In genomic region chr4:6788123-6788522, GRCh38 we compare ENCODE assay signal across 19 cellular contexts. TPM values are rescaled to one million over a fixed set of nuclear protein-coding genes. Genes with fewer than 3 reads are reported as not detected.
DNase-seq lines count a peak whose midpoint lies in the region; ATAC-seq and TF ChIP-seq lines count a peak whose summit lies in the region.
"Had no signal": no experiment of that assay in that cellular context is flagged by ENCODE, and none has a peak within 500 bp of the region (broad histone marks: within the 10 kb centered on the region; RNA-seq: fewer than 3 reads in every experiment).

No MANE protein-coding gene starts in this region.

- peaks cover 9% of the 10 kb centered on the region for H3K9me3 Mint-ChIP-seq in activated T-cell treated with anti-CD3 and anti-CD28 coated beads, Interleukin-2, amount 50 U/mL, for 4 hours
- no peaks in the 10 kb centered on the region for H3K9me3 Mint-ChIP-seq in chondrocyte (ENCODE audit: low read depth)
- H3K9me3 Mint-ChIP-seq in T-helper 2 cell treated with Interferon-gamma antibody and Interleukin-4, amounts not matched to agents 5 μg/mL and 100 μg/mL, for 36 hours, result peaks cover 6% of the 10 kb centered on the region

- intact Hi-C loops in spleen (cut with DNase I; ENCODE audit: low total_unique reads), result loop anchor here (10.0 kb wide), 1 partner anchor 87 kb away; no protein-coding TSS in a partner anchor

- no peak for TF ChIP-seq POLR2A in spleen (IDR thresholded peaks at IDR 0.05)

- H3K27ac ChIP-seq in spleen, result peak overlapping the region in 7 of 8 donors; percentile 50 to 80 (median 74)
- H3K27ac ChIP-seq: esophagus squamous epithelium, SK-N-MC, uterus, WERI-Rb-1 had no signal

- no peaks in the 10 kb centered on the region for H3K9me3 ChIP-seq in spleen
- H3K9me3 ChIP-seq: esophagus squamous epithelium, uterus had no signal

- H3K4me3 ChIP-seq in spleen, result peak overlapping the region in 1 of 8 donors; percentile 38
- H3K4me3 ChIP-seq: esophagus squamous epithelium, SK-N-MC, uterus had no signal

- H3K27me3 ChIP-seq in spleen (replicated peaks in 1 of 7), result no peaks in the 10 kb centered on the region
- H3K27me3 ChIP-seq: esophagus squamous epithelium, uterus had no signal

- peaks cover 0 to 33% (median 5%) of the 10 kb centered on the region in 6 donors for H3K36me3 ChIP-seq in spleen
- H3K36me3 ChIP-seq: uterus had no signal

- TF ChIP-seq CTCF in chondrocyte (IDR thresholded peaks at IDR 0.05) (no peak), spleen (IDR thresholded peaks at IDR 0.05 in 8 of 11, conservative IDR thresholded peaks at IDR 0.05 in 3 of 11) (no peak)

- peaks cover 16 to 96% (median 52%) of the 10 kb centered on the region in 6 donors for H3K4me1 ChIP-seq in spleen

- peaks cover 28% of the 10 kb centered on the region for H3K36me3 Mint-ChIP-seq in activated T-cell treated with anti-CD3 and anti-CD28 coated beads, Interleukin-2, amount 50 U/mL, for 4 hours (ENCODE audit: insufficient read depth)
- H3K36me3 Mint-ChIP-seq in chondrocyte (ENCODE audit: low read depth), result peaks cover 1% of the 10 kb centered on the region
- peaks cover 22% of the 10 kb centered on the region for H3K36me3 Mint-ChIP-seq in T-helper 2 cell treated with Interferon-gamma antibody and Interleukin-4, amounts not matched to agents 5 μg/mL and 100 μg/mL, for 36 hours (ENCODE audit: low read depth)

- 38 to 84% (median 68%) methylated on average over 7 of the region's 7 CpGs for WGBS in spleen, 5 donors

- ATAC-seq in activated T-cell treated with anti-CD3 and anti-CD28 coated beads, Interleukin-2, amount 50 U/mL, for 4 hours, result no peak

- DNase-seq in activated T-cell treated with anti-CD3 and anti-CD28 coated beads, Interleukin-2, amount 50 U/mL, for 4 hours, result no peak
- no peak for DNase-seq in activated T-cell treated with anti-CD3 and anti-CD28 coated beads, Interleukin-2, amount 50 U/mL, for 48 hours
- DNase-seq in NOMO-1 treated with dmso at 0.1 percent for 144 hours (lab: John Stamatoyannopoulos, UW; ENCODE audit: unreplicated experiment) (peak; percentile 62), chondrocyte (ENCODE audit: low spot score) (no peak), spleen (no peak), midbrain (lab: John Stamatoyannopoulos, UW) (no peak), NCI-H345 treated with DMSO at 0.1 percent for 48 hours (lab: John Stamatoyannopoulos, UW; ENCODE audit: unreplicated experiment) (no peak)
- DNase-seq in T-helper 2 cell treated with Interferon-gamma antibody and Interleukin-4, amounts not matched to agents 5 μg/mL and 100 μg/mL, for 36 hours (ENCODE audit: low spot score), result no peak
- DNase-seq: activated CD8-positive, alpha-beta memory T cell treated with anti-CD3 and anti-CD28 coated beads, Interleukin-2, amount 50 U/mL, for 4 hours; aorta; dermis blood vessel endothelial cell; esophagus squamous epithelium; naive B cell; NCI-H2171 treated with DMSO at 0.1 percent for 48 hours; OCI-M1; stimulated activated CD4-positive, alpha-beta T cell treated with anti-CD3 and anti-CD28 coated beads, Interleukin-2, amount 100 ng/mL, for 48 hours; uterus; WERI-Rb-1 had no signal

- no peaks in the 10 kb centered on the region for H3K27me3 Mint-ChIP-seq in activated T-cell treated with anti-CD3 and anti-CD28 coated beads, Interleukin-2, amount 50 U/mL, for 4 hours (ENCODE audit: low read depth)
- no peaks in the 10 kb centered on the region for H3K27me3 Mint-ChIP-seq in chondrocyte (ENCODE audit: low read depth)
- no peaks in the 10 kb centered on the region for H3K27me3 Mint-ChIP-seq in T-helper 2 cell treated with Interferon-gamma antibody and Interleukin-4, amounts not matched to agents 5 μg/mL and 100 μg/mL, for 36 hours (ENCODE audit: low read depth)
- H3K27me3 Mint-ChIP-seq: naive B cell had no signal

- peak overlapping the region; percentile 12 for H3K4me3 Mint-ChIP-seq in activated T-cell treated with anti-CD3 and anti-CD28 coated beads, Interleukin-2, amount 50 U/mL, for 4 hours
- H3K4me3 Mint-ChIP-seq in chondrocyte (ENCODE audit: unreplicated experiment), result no peak overlapping the region
- H3K4me3 Mint-ChIP-seq in T-helper 2 cell treated with Interferon-gamma antibody and Interleukin-4, amounts not matched to agents 5 μg/mL and 100 μg/mL, for 36 hours, result no peak overlapping the region
- H3K4me3 Mint-ChIP-seq: naive B cell had no signal

- H3K27ac Mint-ChIP-seq in chondrocyte (ENCODE audit: unreplicated experiment), result peak overlapping the region; percentile 37
- no peak overlapping the region for H3K27ac Mint-ChIP-seq in T-helper 2 cell treated with Interferon-gamma antibody and Interleukin-4, amounts not matched to agents 5 μg/mL and 100 μg/mL, for 36 hours
- H3K27ac Mint-ChIP-seq: naive B cell had no signal

- peaks cover 64% of the 10 kb centered on the region for H3K4me1 Mint-ChIP-seq in activated T-cell treated with anti-CD3 and anti-CD28 coated beads, Interleukin-2, amount 50 U/mL, for 4 hours (ENCODE audit: low read depth)
- H3K4me1 Mint-ChIP-seq in chondrocyte (ENCODE audit: low read depth), result peaks cover 56% of the 10 kb centered on the region
- H3K4me1 Mint-ChIP-seq in T-helper 2 cell treated with Interferon-gamma antibody and Interleukin-4, amounts not matched to agents 5 μg/mL and 100 μg/mL, for 36 hours (ENCODE audit: low read depth), result peaks cover 38% of the 10 kb centered on the region

RNA-seq across cellular contexts. Expression of gene KIAA0232, which starts 5.6 kb away (rescaled TPM):
- total RNA-seq in activated T-cell treated with anti-CD3 and anti-CD28 coated beads, Interleukin-2, amount 50 U/mL, for 4 hours, result 10 to 100 TPM; 14.5 to 20.0 (median 18.9) TPM
- total RNA-seq in chondrocyte (24.7 to 27.4 TPM (median 26.2 TPM) in 3 replicates), spleen (10 to 100 TPM; 28.0 to 50.6 (median 46.7) TPM)
- 1 to 10 TPM; 3.2 to 5.9 (median 3.3) TPM for polyA plus RNA-seq in spleen
